In the genomic region with DNA sequence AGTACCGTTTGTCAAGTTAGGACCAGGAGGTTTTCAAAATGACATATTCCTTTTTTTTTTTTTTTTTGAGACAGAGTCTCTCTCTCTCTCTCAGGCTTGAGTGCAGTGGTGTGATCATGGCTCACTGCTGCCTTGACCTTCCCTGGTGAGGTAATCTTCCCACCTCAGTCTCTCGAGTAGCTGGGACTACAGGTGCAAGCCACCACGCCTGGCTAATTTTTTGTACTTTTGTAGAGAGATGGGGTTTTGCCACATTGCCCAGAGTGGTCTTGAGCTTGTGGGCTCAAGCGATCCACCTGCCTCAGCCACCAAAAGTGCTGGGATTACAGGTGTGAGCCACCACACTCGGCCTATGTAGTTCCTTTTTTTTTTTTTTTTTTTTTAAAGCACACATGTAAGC, we compare ENCODE assay signal across 26 cellular contexts.
"Had no signal": no experiment of that assay in that cellular context is flagged by ENCODE, and none has a peak within 500 bp of the region (broad histone marks: within the 10 kb centered on the region; RNA-seq: fewer than 3 reads in every experiment).

No MANE protein-coding gene starts in this region.

- ATAC-seq: effector memory CD8-positive, alpha-beta T cell; heart right ventricle; left ventricle myocardium superior; lower lobe of right lung; natural killer cell; pancreas; right lobe of liver had no signal

- H3K27ac ChIP-seq: esophagus squamous epithelium, heart right ventricle, lower lobe of right lung, neutrophil, pancreas, right lobe of liver, stomach had no signal

- H3K4me1 ChIP-seq: lower lobe of right lung, pancreas, right lobe of liver, stomach had no signal

- H3K27ac Mint-ChIP-seq: effector memory CD8-positive, alpha-beta T cell; immature natural killer cell; natural killer cell; type B pancreatic cell had no signal

- DNase-seq: cortex of kidney; effector memory CD8-positive, alpha-beta T cell; erythroblast; esophagus squamous epithelium; foreskin melanocyte; glutamatergic neuron; heart right ventricle; hypothalamus; immature natural killer cell; islet precursor cell; kidney glomerular epithelial cell; left ventricle myocardium superior; lower lobe of right lung; natural killer cell; pancreas; retina; right lobe of liver; small intestine; stimulated activated CD4-positive, alpha-beta T cell treated with anti-CD3 and anti-CD28 coated beads, Interleukin-15, amount 100 ng/mL, for 24 hours; stimulated activated CD4-positive, alpha-beta T cell treated with anti-CD3 and anti-CD28 coated beads, Interleukin-4, amount 100 ng/mL, for 1 hour; stimulated activated CD8-positive, alpha-beta memory T cell treated with anti-CD3 and anti-CD28 coated beads, Interleukin-4, amount 100 ng/mL, for 48 hours; stimulated activated naive CD4-positive, alpha-beta T cell treated with Interleukin-2 at 50 U/mL for 16 hours; stomach; tibial artery had no signal

- H3K4me3 Mint-ChIP-seq: effector memory CD8-positive, alpha-beta T cell; immature natural killer cell; natural killer cell; type B pancreatic cell had no signal

- H3K36me3 ChIP-seq: esophagus squamous epithelium, heart right ventricle, lower lobe of right lung, neutrophil, pancreas, right lobe of liver, stomach, tibial artery had no signal

- H3K4me1 Mint-ChIP-seq: immature natural killer cell, natural killer cell had no signal

- H3K9me3 Mint-ChIP-seq: effector memory CD8-positive, alpha-beta T cell; type B pancreatic cell had no signal

- H3K36me3 Mint-ChIP-seq: immature natural killer cell, natural killer cell, type B pancreatic cell had no signal

- H3K9me3 ChIP-seq: esophagus squamous epithelium, lower lobe of right lung, neutrophil, pancreas, right lobe of liver, stomach, tibial artery had no signal

- H3K4me3 ChIP-seq: esophagus squamous epithelium, heart right ventricle, lower lobe of right lung, pancreas, right lobe of liver, stomach, tibial artery had no signal

- H3K27me3 Mint-ChIP-seq: type B pancreatic cell had no signal

- H3K27me3 ChIP-seq: esophagus squamous epithelium, heart right ventricle, neutrophil, pancreas, right lobe of liver, stomach, tibial artery had no signal
